ENCODE assay signal across 29 cellular contexts in genomic region chr11:1360181-1360834, GRCh38. TPM values are rescaled to one million over a fixed set of nuclear protein-coding genes. Genes with fewer than 3 reads are reported as not detected.
"Had no signal": no experiment of that assay in that cellular context is flagged by ENCODE, and none has a peak within 500 bp of the region (broad histone marks: within the 10 kb centered on the region; RNA-seq: fewer than 3 reads in every experiment).

No MANE protein-coding gene starts in this region.

- H3K36me3 ChIP-seq: left lung, lower lobe of right lung, neutrophil, right lobe of liver, tibial nerve, vagina had no signal

- H3K27me3 ChIP-seq: right lobe of liver, tibial nerve, vagina had no signal

- H3K4me3 ChIP-seq: left lung, lower lobe of right lung, psoas muscle, right lobe of liver, smooth muscle cell, tibial nerve, vagina had no signal

- DNase-seq: hippocampal formation; kidney glomerular epithelial cell; left colon; lower lobe of right lung; mammary epithelial cell; mesenchymal stem cell; naive thymus-derived CD8-positive, alpha-beta T cell; occipital lobe; right lobe of liver; stimulated activated CD4-positive, alpha-beta T cell treated with anti-CD3 and anti-CD28 coated beads, Interleukin-1b, Interleukin-23, amount 100 ng/mL, for 48 hours; stimulated activated CD4-positive, alpha-beta T cell treated with anti-CD3 and anti-CD28 coated beads, Interleukin-2, amount 100 ng/mL, for 48 hours; stimulated activated CD4-positive, alpha-beta T cell treated with anti-CD3 and anti-CD28 coated beads, Interleukin-4, amount 100 ng/mL, for 4 hours; stimulated activated CD8-positive, alpha-beta memory T cell treated with anti-CD3 and anti-CD28 coated beads, Interleukin-4, amount 100 ng/mL, for 48 hours; stimulated activated naive CD4-positive, alpha-beta T cell treated with Interleukin-2 at 50 U/mL for 16 hours; stimulated activated naive CD8-positive, alpha-beta T cell treated with anti-CD3 and anti-CD28 coated beads, Interleukin-15, amount 100 ng/mL, for 72 hours; substantia nigra had no signal

- H3K4me1 Mint-ChIP-seq: neural crest cell; stimulated activated memory B cell treated with anti-CD40 and anti-IgM and Interleukin-4, amounts not matched to agents 10 μg/mL and 1 μg/mL and 100 μg/mL, for 72 hours; stimulated activated naive CD8-positive, alpha-beta T cell treated with anti-CD3 and anti-CD28 coated beads, Interleukin-15, amount 100 ng/mL, for 72 hours had no signal

- H3K4me3 Mint-ChIP-seq: naive thymus-derived CD8-positive, alpha-beta T cell; nephron; neural crest cell; stimulated activated memory B cell treated with anti-CD40 and anti-IgM and Interleukin-4, amounts not matched to agents 10 μg/mL and 1 μg/mL and 100 μg/mL, for 72 hours; stimulated activated naive CD8-positive, alpha-beta T cell treated with anti-CD3 and anti-CD28 coated beads, Interleukin-15, amount 100 ng/mL, for 72 hours; type B pancreatic cell had no signal

- H3K27ac Mint-ChIP-seq: naive thymus-derived CD8-positive, alpha-beta T cell; nephron; stimulated activated memory B cell treated with anti-CD40 and anti-IgM and Interleukin-4, amounts not matched to agents 10 μg/mL and 1 μg/mL and 100 μg/mL, for 72 hours; stimulated activated naive CD8-positive, alpha-beta T cell treated with anti-CD3 and anti-CD28 coated beads, Interleukin-15, amount 100 ng/mL, for 72 hours; type B pancreatic cell had no signal

- H3K9me3 ChIP-seq: lower lobe of right lung, neutrophil, psoas muscle, right lobe of liver, vagina had no signal

- ATAC-seq: left colon; left lung; lower lobe of right lung; naive thymus-derived CD8-positive, alpha-beta T cell; psoas muscle; right lobe of liver; stimulated activated memory B cell treated with anti-CD40 and anti-IgM and Interleukin-4, amounts not matched to agents 10 μg/mL and 1 μg/mL and 100 μg/mL, for 72 hours; stimulated activated naive CD8-positive, alpha-beta T cell treated with anti-CD3 and anti-CD28 coated beads, Interleukin-15, amount 100 ng/mL, for 72 hours had no signal

- H3K9me3 Mint-ChIP-seq: neural crest cell; stimulated activated memory B cell treated with anti-CD40 and anti-IgM and Interleukin-4, amounts not matched to agents 10 μg/mL and 1 μg/mL and 100 μg/mL, for 72 hours; stimulated activated naive CD8-positive, alpha-beta T cell treated with anti-CD3 and anti-CD28 coated beads, Interleukin-15, amount 100 ng/mL, for 72 hours; type B pancreatic cell had no signal

- H3K27ac ChIP-seq: left lung, lower lobe of right lung, neutrophil, parathyroid adenoma, psoas muscle, right lobe of liver, tibial nerve, vagina had no signal

- FAIRE-seq: keratinocyte had no signal

- H3K36me3 Mint-ChIP-seq: stimulated activated memory B cell treated with anti-CD40 and anti-IgM and Interleukin-4, amounts not matched to agents 10 μg/mL and 1 μg/mL and 100 μg/mL, for 72 hours; type B pancreatic cell had no signal

RNA-seq across cellular contexts. Expression of gene BRSK2, which starts 29.4 kb away (rescaled TPM):
- polyA plus RNA-seq: liver; naive thymus-derived CD8-positive, alpha-beta T cell had no signal
